1 cellular context compared by ENCODE assay signal in the genomic region with DNA sequence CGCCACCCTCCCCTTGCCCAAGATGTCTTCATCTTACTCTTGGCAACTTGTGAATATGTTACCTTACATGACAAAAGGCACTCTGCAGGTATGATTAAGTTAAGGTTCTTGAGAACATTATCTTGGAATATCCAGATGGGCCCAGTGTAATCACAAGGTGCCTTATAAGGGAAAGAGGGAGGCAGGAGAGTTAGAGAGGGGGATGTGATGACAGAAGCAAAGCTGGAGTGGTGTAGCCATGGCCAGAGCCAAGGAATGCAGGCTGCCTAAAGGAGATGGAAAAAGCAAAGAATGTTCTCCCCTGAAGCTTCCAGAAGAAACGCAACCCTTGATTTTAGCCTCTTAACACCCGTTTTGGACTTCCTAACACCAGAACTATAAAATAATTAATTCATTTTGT.
TF ChIP-seq lines count a peak whose summit lies in the region.

No MANE protein-coding gene starts in this region.

TF ChIP-seq in WTC11, 78 proteins besides CTCF, POLR2A, EP300 and RAD21 (continued from another document):
- TF ChIP-seq, protein P1, sequence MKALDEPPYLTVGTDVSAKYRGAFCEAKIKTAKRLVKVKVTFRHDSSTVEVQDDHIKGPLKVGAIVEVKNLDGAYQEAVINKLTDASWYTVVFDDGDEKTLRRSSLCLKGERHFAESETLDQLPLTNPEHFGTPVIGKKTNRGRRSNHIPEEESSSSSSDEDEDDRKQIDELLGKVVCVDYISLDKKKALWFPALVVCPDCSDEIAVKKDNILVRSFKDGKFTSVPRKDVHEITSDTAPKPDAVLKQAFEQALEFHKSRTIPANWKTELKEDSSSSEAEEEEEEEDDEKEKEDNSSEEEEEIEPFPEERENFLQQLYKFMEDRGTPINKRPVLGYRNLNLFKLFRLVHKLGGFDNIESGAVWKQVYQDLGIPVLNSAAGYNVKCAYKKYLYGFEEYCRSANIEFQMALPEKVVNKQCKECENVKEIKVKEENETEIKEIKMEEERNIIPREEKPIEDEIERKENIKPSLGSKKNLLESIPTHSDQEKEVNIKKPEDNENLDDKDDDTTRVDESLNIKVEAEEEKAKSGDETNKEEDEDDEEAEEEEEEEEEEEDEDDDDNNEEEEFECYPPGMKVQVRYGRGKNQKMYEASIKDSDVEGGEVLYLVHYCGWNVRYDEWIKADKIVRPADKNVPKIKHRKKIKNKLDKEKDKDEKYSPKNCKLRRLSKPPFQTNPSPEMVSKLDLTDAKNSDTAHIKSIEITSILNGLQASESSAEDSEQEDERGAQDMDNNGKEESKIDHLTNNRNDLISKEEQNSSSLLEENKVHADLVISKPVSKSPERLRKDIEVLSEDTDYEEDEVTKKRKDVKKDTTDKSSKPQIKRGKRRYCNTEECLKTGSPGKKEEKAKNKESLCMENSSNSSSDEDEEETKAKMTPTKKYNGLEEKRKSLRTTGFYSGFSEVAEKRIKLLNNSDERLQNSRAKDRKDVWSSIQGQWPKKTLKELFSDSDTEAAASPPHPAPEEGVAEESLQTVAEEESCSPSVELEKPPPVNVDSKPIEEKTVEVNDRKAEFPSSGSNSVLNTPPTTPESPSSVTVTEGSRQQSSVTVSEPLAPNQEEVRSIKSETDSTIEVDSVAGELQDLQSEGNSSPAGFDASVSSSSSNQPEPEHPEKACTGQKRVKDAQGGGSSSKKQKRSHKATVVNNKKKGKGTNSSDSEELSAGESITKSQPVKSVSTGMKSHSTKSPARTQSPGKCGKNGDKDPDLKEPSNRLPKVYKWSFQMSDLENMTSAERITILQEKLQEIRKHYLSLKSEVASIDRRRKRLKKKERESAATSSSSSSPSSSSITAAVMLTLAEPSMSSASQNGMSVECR (CRISPR knock-in tag; IDR thresholded peaks at IDR 0.05; ENCODE audit: borderline replicate concordance) = no peak
- no peak for TF ChIP-seq JAZF1 (CRISPR knock-in tag; IDR thresholded peaks at IDR 0.05)
- TF ChIP-seq, protein P2, sequence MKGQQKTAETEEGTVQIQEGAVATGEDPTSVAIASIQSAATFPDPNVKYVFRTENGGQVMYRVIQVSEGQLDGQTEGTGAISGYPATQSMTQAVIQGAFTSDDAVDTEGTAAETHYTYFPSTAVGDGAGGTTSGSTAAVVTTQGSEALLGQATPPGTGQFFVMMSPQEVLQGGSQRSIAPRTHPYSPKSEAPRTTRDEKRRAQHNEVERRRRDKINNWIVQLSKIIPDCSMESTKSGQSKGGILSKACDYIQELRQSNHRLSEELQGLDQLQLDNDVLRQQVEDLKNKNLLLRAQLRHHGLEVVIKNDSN (CRISPR knock-in tag; IDR thresholded peaks at IDR 0.05) = no peak
- TF ChIP-seq, protein P3, sequence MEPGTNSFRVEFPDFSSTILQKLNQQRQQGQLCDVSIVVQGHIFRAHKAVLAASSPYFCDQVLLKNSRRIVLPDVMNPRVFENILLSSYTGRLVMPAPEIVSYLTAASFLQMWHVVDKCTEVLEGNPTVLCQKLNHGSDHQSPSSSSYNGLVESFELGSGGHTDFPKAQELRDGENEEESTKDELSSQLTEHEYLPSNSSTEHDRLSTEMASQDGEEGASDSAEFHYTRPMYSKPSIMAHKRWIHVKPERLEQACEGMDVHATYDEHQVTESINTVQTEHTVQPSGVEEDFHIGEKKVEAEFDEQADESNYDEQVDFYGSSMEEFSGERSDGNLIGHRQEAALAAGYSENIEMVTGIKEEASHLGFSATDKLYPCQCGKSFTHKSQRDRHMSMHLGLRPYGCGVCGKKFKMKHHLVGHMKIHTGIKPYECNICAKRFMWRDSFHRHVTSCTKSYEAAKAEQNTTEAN (CRISPR knock-in tag; IDR thresholded peaks at IDR 0.05) = no peak
- no peak for TF ChIP-seq KAT7 (CRISPR knock-in tag; IDR thresholded peaks at IDR 0.05; ENCODE audit: borderline replicate concordance)
- no peak for TF ChIP-seq GABPB1 (CRISPR knock-in tag; IDR thresholded peaks at IDR 0.05)
- TF ChIP-seq, protein P4, sequence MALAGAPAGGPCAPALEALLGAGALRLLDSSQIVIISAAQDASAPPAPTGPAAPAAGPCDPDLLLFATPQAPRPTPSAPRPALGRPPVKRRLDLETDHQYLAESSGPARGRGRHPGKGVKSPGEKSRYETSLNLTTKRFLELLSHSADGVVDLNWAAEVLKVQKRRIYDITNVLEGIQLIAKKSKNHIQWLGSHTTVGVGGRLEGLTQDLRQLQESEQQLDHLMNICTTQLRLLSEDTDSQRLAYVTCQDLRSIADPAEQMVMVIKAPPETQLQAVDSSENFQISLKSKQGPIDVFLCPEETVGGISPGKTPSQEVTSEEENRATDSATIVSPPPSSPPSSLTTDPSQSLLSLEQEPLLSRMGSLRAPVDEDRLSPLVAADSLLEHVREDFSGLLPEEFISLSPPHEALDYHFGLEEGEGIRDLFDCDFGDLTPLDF (CRISPR knock-in tag; IDR thresholded peaks at IDR 0.05) = no peak
- TF ChIP-seq FOXK1 (CRISPR knock-in tag; IDR thresholded peaks at IDR 0.05) = no peak
TF ChIP-seq in WTC11: peak in this region for 0.
